In the genomic region with DNA sequence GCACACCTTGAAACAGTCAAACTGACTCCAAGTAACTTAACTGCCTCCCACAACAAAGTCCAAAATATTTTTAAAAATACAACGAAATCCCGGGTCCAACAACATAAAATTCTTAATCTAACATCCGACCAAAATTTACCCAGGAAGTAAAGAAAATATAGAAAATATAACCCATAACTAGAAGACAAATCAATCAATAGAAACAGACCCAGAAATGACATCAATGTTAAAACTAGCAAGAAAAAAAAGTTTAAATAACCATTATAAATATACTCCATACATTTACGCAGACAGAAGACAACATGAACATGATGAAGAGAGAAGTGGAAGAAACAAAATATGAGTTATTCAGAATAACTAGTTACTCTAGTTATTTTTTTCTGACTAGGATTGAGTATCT, we compare ENCODE assay signal across 38 cellular contexts. TPM values are rescaled to one million over a fixed set of nuclear protein-coding genes. Genes with fewer than 3 reads are reported as not detected.
"Had no signal": no experiment of that assay in that cellular context is flagged by ENCODE, and none has a peak within 500 bp of the region (broad histone marks: within the 10 kb centered on the region; RNA-seq: fewer than 3 reads in every experiment).

No MANE protein-coding gene starts in this region.

- H3K36me3 ChIP-seq: brain microvascular endothelial cell had no signal

- H3K27me3 ChIP-seq: adrenal gland, body of pancreas, brain microvascular endothelial cell, breast epithelium had no signal

- H3K4me3 Mint-ChIP-seq: activated B cell treated with CpG ODN at 0.5 μM for 24 hours; activated CD4-positive, alpha-beta memory T cell treated with anti-CD3 and anti-CD28 coated beads for 36 hours; activated CD4-positive, alpha-beta T cell treated with anti-CD3 and anti-CD28 coated beads, Interleukin-2, amount 10 ng/mL, durations not matched to agents 24 days and 14 days; activated CD8-positive, alpha-beta T cell treated with anti-CD3 and anti-CD28 coated beads for 36 hours; activated naive CD4-positive, alpha-beta T cell treated with anti-CD3 and anti-CD28 coated beads for 36 hours; activated naive CD8-positive, alpha-beta T cell treated with anti-CD3 and anti-CD28 coated beads for 36 hours; activated T-cell treated with anti-CD3 and anti-CD28 coated beads, Interleukin-2, amount 50 U/mL, for 4 hours; activated T-cell treated with anti-CD3 and anti-CD28 coated beads, Interleukin-2, amount 50 U/mL, for 72 hours; activated T-helper 1 cell treated with anti-CD3 and anti-CD28 coated beads, Interleukin-12 subunit alpha, Interleukin-12 subunit beta, Interleukin-2, Interleukin-4 antibody, amounts not matched to agents 30 ng/mL and 10 ng/mL and 1 ng/mL, durations not matched to agents 14 hours and 24 hours and 36 hours; activated T-helper 17 cell treated with anti-CD3 and anti-CD28 coated beads, Interleukin-2, amount 50 U/mL, for 72 hours; T-helper 2 cell treated with Interferon-gamma antibody and Interleukin-4, amounts not matched to agents 5 μg/mL and 100 μg/mL, for 36 hours had no signal

- H3K4me3 ChIP-seq: adrenal gland, body of pancreas, breast epithelium had no signal

- H3K27me3 Mint-ChIP-seq: activated CD4-positive, alpha-beta memory T cell treated with anti-CD3 and anti-CD28 coated beads for 36 hours; activated CD4-positive, alpha-beta T cell treated with anti-CD3 and anti-CD28 coated beads, Interleukin-2, amount 10 ng/mL, durations not matched to agents 24 days and 14 days; activated CD8-positive, alpha-beta T cell treated with anti-CD3 and anti-CD28 coated beads for 36 hours; activated T-helper 17 cell treated with anti-CD3 and anti-CD28 coated beads, Interleukin-2, amount 50 U/mL, for 72 hours had no signal

- ATAC-seq: activated CD8-positive, alpha-beta T cell treated with anti-CD3 and anti-CD28 coated beads for 36 hours; activated naive CD4-positive, alpha-beta T cell treated with anti-CD3 and anti-CD28 coated beads, Interleukin-2, amount 50 U/mL, for 72 hours; activated T-cell treated with anti-CD3 and anti-CD28 coated beads, Interleukin-2, amount 50 U/mL, for 4 hours; activated T-cell treated with anti-CD3 and anti-CD28 coated beads, Interleukin-2, amount 50 U/mL, for 72 hours; activated T-helper 17 cell treated with anti-CD3 and anti-CD28 coated beads, Interleukin-2, amount 50 U/mL, for 72 hours; body of pancreas had no signal

- DNase-seq: activated B cell treated with CpG ODN at 0.5 μM for 24 hours; activated CD4-positive, alpha-beta memory T cell treated with anti-CD3 and anti-CD28 coated beads for 36 hours; activated CD4-positive, alpha-beta T cell treated with anti-CD3 and anti-CD28 coated beads for 4 hours; activated CD4-positive, alpha-beta T cell treated with anti-CD3 and anti-CD28 coated beads, Interleukin-2, amount 10 ng/mL, durations not matched to agents 24 days and 14 days; activated CD4-positive, alpha-beta T cell treated with anti-CD3 and anti-CD28 coated beads, Interleukin-2, amount 50 U/mL, for 1 hour; activated CD4-positive, alpha-beta T cell treated with anti-CD3 and anti-CD28 coated beads, Interleukin-2, amount 50 U/mL, for 4 hours; activated CD4-positive, CD25-positive, alpha-beta regulatory T cell treated with anti-CD3 and anti-CD28 coated beads, Interleukin-2, amount 50 U/mL, for 72 hours; activated CD8-positive, alpha-beta memory T cell treated with anti-CD3 and anti-CD28 coated beads, Interleukin-2, amount 50 U/mL, for 4 hours; activated CD8-positive, alpha-beta T cell treated with anti-CD3 and anti-CD28 coated beads for 36 hours; activated effector memory CD4-positive, alpha-beta T cell treated with anti-CD3 and anti-CD28 coated beads, Interleukin-2, amount 50 U/mL, for 16 hours; activated gamma-delta T cell treated with Interleukin-2 at 50 U/mL for 16 hours; activated naive CD4-positive, alpha-beta T cell; activated naive CD4-positive, alpha-beta T cell treated with anti-CD3 and anti-CD28 coated beads for 36 hours; activated naive CD4-positive, alpha-beta T cell treated with anti-CD3 and anti-CD28 coated beads, Interleukin-2, amount 50 U/mL, for 16 hours; activated naive CD8-positive, alpha-beta T cell treated with anti-CD3 and anti-CD28 coated beads for 36 hours; activated T-cell treated with anti-CD3 and anti-CD28 coated beads for 4 hours; activated T-cell treated with anti-CD3 and anti-CD28 coated beads, Interleukin-2, amount 50 U/mL, for 1 hour; activated T-cell treated with anti-CD3 and anti-CD28 coated beads, Interleukin-2, amount 50 U/mL, for 4 hours; activated T-cell treated with anti-CD3 and anti-CD28 coated beads, Interleukin-2, amount 50 U/mL, for 72 hours; adrenal gland; amniotic stem cell; aorta; body of pancreas; brain microvascular endothelial cell; central memory CD4-positive, alpha-beta T cell; T-helper 2 cell; T-helper 9 cell had no signal

- H3K4me1 ChIP-seq: breast epithelium had no signal

- H3K9me3 ChIP-seq: adrenal gland, body of pancreas had no signal

- H3K27ac ChIP-seq: adrenal gland, body of pancreas, brain microvascular endothelial cell, breast epithelium, VCaP had no signal

- H3K27ac Mint-ChIP-seq: activated B cell treated with CpG ODN at 0.5 μM for 24 hours; activated CD4-positive, alpha-beta memory T cell treated with anti-CD3 and anti-CD28 coated beads for 36 hours; activated CD4-positive, alpha-beta T cell treated with anti-CD3 and anti-CD28 coated beads, Interleukin-2, amount 10 ng/mL, durations not matched to agents 24 days and 14 days; activated CD8-positive, alpha-beta T cell treated with anti-CD3 and anti-CD28 coated beads for 36 hours; activated naive CD4-positive, alpha-beta T cell treated with anti-CD3 and anti-CD28 coated beads for 36 hours; activated naive CD4-positive, alpha-beta T cell treated with anti-CD3 and anti-CD28 coated beads, Interleukin-2, amount 50 U/mL, for 72 hours; activated naive CD8-positive, alpha-beta T cell treated with anti-CD3 and anti-CD28 coated beads for 36 hours; activated T-cell treated with anti-CD3 and anti-CD28 coated beads, Interleukin-2, amount 50 U/mL, for 72 hours; activated T-helper 1 cell treated with anti-CD3 and anti-CD28 coated beads, Interleukin-12 subunit alpha, Interleukin-12 subunit beta, Interleukin-2, Interleukin-4 antibody, amounts not matched to agents 30 ng/mL and 10 ng/mL and 1 ng/mL, durations not matched to agents 14 hours and 24 hours and 36 hours; activated T-helper 17 cell treated with anti-CD3 and anti-CD28 coated beads, Interleukin-2, amount 50 U/mL, for 72 hours; T-helper 2 cell treated with Interferon-gamma antibody and Interleukin-4, amounts not matched to agents 5 μg/mL and 100 μg/mL, for 36 hours had no signal

RNA-seq across cellular contexts. Expression of a gene that starts 55.7 kb away (rescaled TPM):
- total RNA-seq: activated B cell treated with CpG ODN at 0.5 μM for 24 hours; activated CD4-positive, alpha-beta memory T cell treated with anti-CD3 and anti-CD28 coated beads for 36 hours; activated CD4-positive, alpha-beta T cell treated with anti-CD3 and anti-CD28 coated beads, Interleukin-2, amount 10 ng/mL, durations not matched to agents 24 days and 14 days; activated CD8-positive, alpha-beta memory T cell treated with anti-CD3 and anti-CD28 coated beads for 36 hours; activated CD8-positive, alpha-beta T cell treated with anti-CD3 and anti-CD28 coated beads for 36 hours; activated naive CD4-positive, alpha-beta T cell treated with anti-CD3 and anti-CD28 coated beads for 36 hours; activated naive CD8-positive, alpha-beta T cell treated with anti-CD3 and anti-CD28 coated beads for 36 hours; activated T-cell treated with anti-CD3 and anti-CD28 coated beads, Interleukin-2, amount 50 U/mL, for 4 hours; activated T-cell treated with anti-CD3 and anti-CD28 coated beads, Interleukin-2, amount 50 U/mL, for 72 hours; activated T-helper 1 cell treated with anti-CD3 and anti-CD28 coated beads, Interleukin-12 subunit alpha, Interleukin-12 subunit beta, Interleukin-2, Interleukin-4 antibody, amounts not matched to agents 30 ng/mL and 10 ng/mL and 1 ng/mL, durations not matched to agents 14 hours and 24 hours and 36 hours; activated T-helper 17 cell treated with anti-CD3 and anti-CD28 coated beads, Interleukin-2, amount 50 U/mL, for 72 hours; adrenal gland; aorta; astrocyte; body of pancreas; breast epithelium; cardiac septum; cerebellum; T-helper 1 cell treated with Interleukin-12 subunit alpha and Interleukin-12 subunit beta and Interleukin-4 antibody, amounts not matched to agents 30 ng/mL and 1 ng/mL, for 36 hours had no signal
